Comparison of ENCODE assay signal across 11 cellular contexts in the genomic region with DNA sequence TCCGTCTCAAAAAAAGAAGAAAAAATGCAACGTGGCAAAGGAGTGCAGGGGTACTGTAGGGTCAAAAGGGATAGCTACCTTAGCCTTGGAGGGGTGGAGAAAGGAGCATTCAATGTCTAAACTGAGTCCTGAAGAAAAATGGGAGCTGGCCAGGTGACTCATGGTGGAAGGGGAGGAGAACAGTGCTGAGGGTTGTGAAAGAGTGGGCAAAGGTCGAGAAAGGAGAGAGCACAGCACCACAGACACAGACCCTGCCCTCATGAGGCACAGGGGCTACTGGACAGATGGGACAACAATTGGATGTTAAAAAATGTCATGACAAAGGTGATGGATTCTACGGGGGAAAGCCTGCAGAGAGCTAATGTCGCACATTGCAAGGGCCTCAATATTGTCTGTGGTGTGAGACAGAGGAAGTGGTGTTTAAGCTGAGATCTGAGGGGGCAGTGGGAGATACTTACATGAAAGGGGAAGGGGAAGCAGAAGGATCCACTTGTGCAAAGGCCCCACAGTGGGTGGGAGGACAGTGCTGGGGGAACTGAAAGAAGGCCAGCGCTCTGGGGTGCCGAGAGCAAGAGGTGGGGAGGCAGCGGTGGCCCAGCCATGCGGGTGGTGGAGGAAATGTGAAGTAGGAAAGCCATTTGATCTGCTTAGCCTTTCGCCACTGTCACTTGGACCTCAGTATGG. TPM values are rescaled to one million over a fixed set of nuclear protein-coding genes. Genes with fewer than 3 reads are reported as not detected.
DNase-seq lines count a peak whose midpoint lies in the region; ATAC-seq and TF ChIP-seq lines count a peak whose summit lies in the region.
"Had no signal": no experiment of that assay in that cellular context is flagged by ENCODE, and none has a peak within 500 bp of the region (broad histone marks: within the 10 kb centered on the region; RNA-seq: fewer than 3 reads in every experiment).

No MANE protein-coding gene starts in this region.

- intact Hi-C loops in dorsolateral prefrontal cortex (cut with DNase I): no loop called here

- no CpG with 5 or more reads among the region's 10 CpGs for WGBS in neuronal stem cell (ENCODE audit: extremely low coverage in 2 of 2, insufficient read length in 2 of 2, insufficient replicate concordance in 1 of 2), 2 donors

- H2BK120ac ChIP-seq in neuronal stem cell (ENCODE audit: low read depth, low read length): no peak overlapping the region

- no peak overlapping the region for H2BK15ac ChIP-seq in neuronal stem cell (ENCODE audit: low read length)

- H3K4me3 ChIP-seq in HL-60 (replicated peaks; ENCODE audit: insufficient read depth, low read length) (no peak overlapping the region), dorsolateral prefrontal cortex (no peak overlapping the region), neuronal stem cell (ENCODE audit: low read length in 2 of 2) (no peak overlapping the region)

- no peaks in the 10 kb centered on the region for H3K4me1 ChIP-seq in neuronal stem cell (ENCODE audit: control insufficient read depth in 2 of 2, insufficient read depth in 1 of 2, low read depth in 1 of 2, low read length in 2 of 2)

- no peak overlapping the region for H3K23ac ChIP-seq in neuronal stem cell (ENCODE audit: low read depth, low read length, poor library complexity)

- H3K18ac ChIP-seq in neuronal stem cell (ENCODE audit: low read length): no peak overlapping the region

- H2BK12ac ChIP-seq in neuronal stem cell (ENCODE audit: low read length): no peak overlapping the region

- H3K14ac ChIP-seq in neuronal stem cell (ENCODE audit: low read length): no peak overlapping the region

- ATAC-seq in GM18502 (IDR thresholded peaks at IDR 0.05; ENCODE audit: poor library complexity, unreplicated experiment): peak; percentile 46
- ATAC-seq in GM21360 (IDR thresholded peaks at IDR 0.05; ENCODE audit: unreplicated experiment): no peak

- H2AK5ac ChIP-seq in neuronal stem cell (ENCODE audit: low read depth, low read length): no peak overlapping the region

- no peak overlapping the region for H2BK5ac ChIP-seq in neuronal stem cell (ENCODE audit: low read length)

- H3K27me3 ChIP-seq in HL-60 (ENCODE audit: insufficient read depth, poor library complexity, severe bottlenecking): no peaks in the 10 kb centered on the region
- H3K27me3 ChIP-seq in dorsolateral prefrontal cortex: peaks cover 0 to 7% (median 0%) of the 10 kb centered on the region in 45 donors
- H3K27me3 ChIP-seq in neuronal stem cell (ENCODE audit: control insufficient read depth in 3 of 3, insufficient read depth in 3 of 3, low read depth in 1 of 3, low read length in 3 of 3): peaks cover 0 to 6% (median 0%) of the 10 kb centered on the region in 3 experiments

- no peak overlapping the region for H3K9ac ChIP-seq in neuronal stem cell (ENCODE audit: low read depth, low read length, poor library complexity)

- H3K79me1 ChIP-seq in neuronal stem cell (ENCODE audit: low read depth, low read length): no peaks in the 10 kb centered on the region

- H2AFZ ChIP-seq in neuronal stem cell (ENCODE audit: low read length): no peak overlapping the region

- no peak overlapping the region for H4K8ac ChIP-seq in neuronal stem cell (ENCODE audit: low read depth, low read length)

- no peak overlapping the region for H3K4ac ChIP-seq in neuronal stem cell (ENCODE audit: low read length)

- no peaks in the 10 kb centered on the region for H3K36me3 ChIP-seq in neuronal stem cell (replicated peaks in 1 of 2; ENCODE audit: control insufficient read depth in 2 of 2, insufficient read depth in 2 of 2, low read length in 2 of 2)

- H4K91ac ChIP-seq in neuronal stem cell (ENCODE audit: low read depth, low read length, poor library complexity): no peak overlapping the region

- no peaks in the 10 kb centered on the region for H3K9me3 ChIP-seq in neuronal stem cell (replicated peaks in 1 of 2; ENCODE audit: control insufficient read depth in 2 of 2, insufficient read depth in 1 of 2, low read depth in 1 of 2, low read length in 2 of 2)

- no peak overlapping the region for H3K4me2 ChIP-seq in neuronal stem cell (ENCODE audit: insufficient read depth, low read length, poor library complexity, severe bottlenecking)

- DNase-seq in HL-60 (ENCODE audit: low read depth in 1 of 2, low spot score in 1 of 2) (peak; percentile 79 to 96), dorsolateral prefrontal cortex (peak in 6 of 10 donors; percentile 6 to 48 (median 34)), pons (ENCODE audit: low spot score) (peak; percentile 71), NCI-H2081 (lab: John Stamatoyannopoulos, UW) (no peak), neuronal stem cell (ENCODE audit: low spot score) (no peak)
- no peak for DNase-seq in central memory CD4-positive, alpha-beta T cell
- DNase-seq: activated CD4-positive, alpha-beta T cell treated with anti-CD3 and anti-CD28 coated beads, Interleukin-2, amount 50 U/mL, for 1 hour; amniotic stem cell; NCI-H2029 treated with DMSO at 0.1 percent for 48 hours had no signal

- H3K27ac ChIP-seq in HL-60 (replicated peaks): peak overlapping the region; percentile 77
- no peak overlapping the region for H3K27ac ChIP-seq in dorsolateral prefrontal cortex
- H3K27ac ChIP-seq in neuronal stem cell (replicated peaks; ENCODE audit: low read length): no peak overlapping the region

- TF ChIP-seq CTCF in HL-60 (IDR thresholded peaks at IDR 0.05; ENCODE audit: insufficient read depth, low read length) (no peak), dorsolateral prefrontal cortex (IDR thresholded peaks at IDR 0.05 in 54 of 56, conservative IDR thresholded peaks at IDR 0.05 in 2 of 56; ENCODE audit: low read depth in 1 of 56, partially characterized antibody in 56 of 56) (no peak)

RNA-seq across cellular contexts. Expression of a gene that starts 42.9 kb away (rescaled TPM):
- total RNA-seq in dorsolateral prefrontal cortex: under 1 TPM in 2 of 120 experiments, not detected in 118; 0.52 to 0.68 TPM
- polyA plus RNA-seq in neuronal stem cell (2013, experiment 1 of 2): not detected
- polyA plus RNA-seq in neuronal stem cell (2013, experiment 2 of 2): not detected

Comparison
In these comparisons a context has a peak if more than half of its experiments do, and no peak if none do; other contexts are left out.
1. DNase-seq: peak in HL-60 (2 of 2), dorsolateral prefrontal cortex (6 of 10) and pons (single experiment); none in NCI-H2081 (0 of 2), neuronal stem cell (single experiment) and central memory CD4-positive, alpha-beta T cell (single experiment).